Comparison of ENCODE assay signal across 10 cellular contexts in genomic region chr4:38314663-38315062, GRCh38.
DNase-seq lines count a peak whose midpoint lies in the region; ATAC-seq, FAIRE-seq and TF ChIP-seq lines count a peak whose summit lies in the region.
"Had no signal": no experiment of that assay in that cellular context is flagged by ENCODE, and none has a peak within 500 bp of the region (broad histone marks: within the 10 kb centered on the region; RNA-seq: fewer than 3 reads in every experiment).

No MANE protein-coding gene starts in this region.

- H2AFZ ChIP-seq in astrocyte (ENCODE audit: low read depth, low read length), result no peak overlapping the region

- H3K4me3 ChIP-seq in astrocyte (ENCODE audit: insufficient read depth, low read depth, low read length), result no peak overlapping the region
- H3K4me3 ChIP-seq in thymus (ENCODE audit: low read length), result no peak overlapping the region

- H3K79me2 ChIP-seq in astrocyte (ENCODE audit: insufficient read depth, low read length), result no peaks in the 10 kb centered on the region

- FAIRE-seq in astrocyte (lab: Jason Lieb, UNC), result no peak

- no peak overlapping the region for H3K27ac ChIP-seq in astrocyte (ENCODE audit: low read depth, low read length)
- H3K27ac ChIP-seq in thymus (ENCODE audit: low read depth), result peak overlapping the region; percentile 13

- H3K9me3 Mint-ChIP-seq in astrocyte (ENCODE audit: unreplicated experiment), result peaks cover 6% of the 10 kb centered on the region
- H3K9me3 Mint-ChIP-seq: CD8-positive, alpha-beta memory T cell had no signal

- H3K27me3 ChIP-seq in astrocyte (ENCODE audit: insufficient read depth, low read length), result no peaks in the 10 kb centered on the region
- H3K27me3 ChIP-seq in thymus (ENCODE audit: control insufficient read depth, insufficient read depth), result no peaks in the 10 kb centered on the region

- H3K9ac ChIP-seq in astrocyte (ENCODE audit: low read length), result no peak overlapping the region

- H3K36me3 Mint-ChIP-seq in astrocyte (ENCODE audit: low read depth, unreplicated experiment), result no peaks in the 10 kb centered on the region

- WGBS in thymus, result 95% methylated on average over 5 of the region's 5 CpGs

- peaks cover 22% of the 10 kb centered on the region for H3K4me1 ChIP-seq in astrocyte (ENCODE audit: insufficient read depth, low read length)
- H3K4me1 ChIP-seq in thymus (ENCODE audit: control insufficient read depth, insufficient read depth, low read length), result peaks cover 21% of the 10 kb centered on the region

- H3K36me3 ChIP-seq in astrocyte (ENCODE audit: insufficient read depth, low read length) (no peaks in the 10 kb centered on the region), thymus (ENCODE audit: control insufficient read depth, insufficient read depth) (no peaks in the 10 kb centered on the region)

- H3K4me1 Mint-ChIP-seq in astrocyte (ENCODE audit: low read depth, unreplicated experiment), result peaks cover 22% of the 10 kb centered on the region

- in situ Hi-C loops in GM13976 (cut with MboI; ENCODE audit: low sequenced_read_pairs, unreplicated experiment), result loop anchor here (5.0 to 10.0 kb wide), 3 partner anchors 132 to 358 kb away; no protein-coding TSS in a partner anchor

- peak overlapping the region; percentile 24 for H3K4me2 ChIP-seq in astrocyte (ENCODE audit: low read length)

- ATAC-seq in left colon (peak; percentile 54), omental fat pad (ENCODE audit: low FRiP score) (no peak)

- H3K27ac Mint-ChIP-seq in astrocyte (ENCODE audit: unreplicated experiment), result no peak overlapping the region

- no peak overlapping the region for H3K4me3 Mint-ChIP-seq in astrocyte (ENCODE audit: unreplicated experiment)
- H3K4me3 Mint-ChIP-seq: CD8-positive, alpha-beta memory T cell; nephron had no signal

- no peak for TF ChIP-seq CTCF in astrocyte (IDR thresholded peaks at IDR 0.05; ENCODE audit: insufficient read depth, low read depth, low read length)
- no peak for TF ChIP-seq CTCF in omental fat pad (IDR thresholded peaks at IDR 0.05)
- TF ChIP-seq CTCF in GM13976 (IDR thresholded peaks at IDR 0.05; ENCODE audit: borderline replicate concordance, control extremely low read depth, extremely low read depth, insufficient read depth, missing control alignments), result no peak

- H3K9me3 ChIP-seq in astrocyte (ENCODE audit: insufficient read depth, low read depth, low read length), result no peaks in the 10 kb centered on the region
- H3K9me3 ChIP-seq in thymus (ENCODE audit: control insufficient read depth), result no peaks in the 10 kb centered on the region

- no peaks in the 10 kb centered on the region for H3K27me3 Mint-ChIP-seq in astrocyte (ENCODE audit: low read depth, unreplicated experiment)
- H3K27me3 Mint-ChIP-seq: CD8-positive, alpha-beta memory T cell had no signal

- intact Hi-C loops in left colon (cut with DNase I, micrococcal nuclease), result loop anchor here in 1 of 2 donors (5.0 to 10.0 kb wide), 3 partner anchors 130 to 358 kb away; no protein-coding TSS in a partner anchor

- H4K20me1 ChIP-seq in astrocyte (ENCODE audit: insufficient read depth, low read length), result no peaks in the 10 kb centered on the region

- peak; percentile 30 for DNase-seq in NCI-H1105 (lab: John Stamatoyannopoulos, UW)
- DNase-seq in astrocyte (ENCODE audit: low read depth), result no peak
- peak; percentile 89 to 90 for DNase-seq in left colon
- DNase-seq in omental fat pad (ENCODE audit: low spot score), result no peak
- no peak for DNase-seq in DMS 273 (lab: John Stamatoyannopoulos, UW; ENCODE audit: unreplicated experiment)
- no peak for DNase-seq in GM13976 (ENCODE audit: low spot score)
- DNase-seq: CD8-positive, alpha-beta memory T cell; KBM-7 had no signal

Comparison
In these comparisons a context has a peak if more than half of its experiments do, and no peak if none do; other contexts are left out.
1. DNase-seq: peak in NCI-H1105 (single experiment) and left colon (2 of 2); none in astrocyte (single experiment), omental fat pad (single experiment), DMS 273 (single experiment) and GM13976 (single experiment).